24 cellular contexts compared by ENCODE assay signal in genomic region chr9:126833020-126833419, GRCh38.
"Had no signal": no experiment of that assay in that cellular context is flagged by ENCODE, and none has a peak within 500 bp of the region (broad histone marks: within the 10 kb centered on the region; RNA-seq: fewer than 3 reads in every experiment).

No MANE protein-coding gene starts in this region.

- H2AFZ ChIP-seq: hepatocyte had no signal

- H3K27ac ChIP-seq: tibial nerve had no signal

- H3K4me2 ChIP-seq: hepatocyte had no signal

- FAIRE-seq: colon, endothelial cell of umbilical vein, urothelium cell line had no signal

- DNase-seq: activated CD4-positive, alpha-beta T cell treated with anti-CD3 and anti-CD28 coated beads for 4 hours; activated CD4-positive, alpha-beta T cell treated with anti-CD3 and anti-CD28 coated beads, Interleukin-2, amount 50 U/mL, for 48 hours; activated CD4-positive, CD25-positive, alpha-beta regulatory T cell; activated CD8-positive, alpha-beta memory T cell treated with anti-CD3 and anti-CD28 coated beads, Interleukin-2, amount 50 U/mL, for 48 hours; activated naive CD4-positive, alpha-beta T cell; activated T-cell treated with anti-CD3 and anti-CD28 coated beads, Interleukin-2, amount 50 U/mL, for 4 hours; effector memory CD8-positive, alpha-beta T cell; foreskin melanocyte; glutamatergic neuron; immature natural killer cell; mesenchymal stem cell; nephron progenitor cell; occipital lobe; retina; stimulated activated CD4-positive, alpha-beta T cell treated with anti-CD3 and anti-CD28 coated beads, Interleukin-12 subunit alpha, Interleukin-12 subunit beta, amount 100 ng/mL, for 4 hours; stimulated activated CD4-positive, alpha-beta T cell treated with anti-CD3 and anti-CD28 coated beads, Interleukin-4, amount 100 ng/mL, for 4 hours; T1000 had no signal

- H3K4me3 ChIP-seq: adrenal gland, hepatocyte, tibial nerve had no signal

- H3K9me3 ChIP-seq: adrenal gland, tibial nerve had no signal

- H3K27me3 ChIP-seq: adrenal gland, hepatocyte, tibial nerve had no signal

- ATAC-seq: activated T-cell treated with anti-CD3 and anti-CD28 coated beads, Interleukin-2, amount 50 U/mL, for 4 hours; effector memory CD8-positive, alpha-beta T cell; esophagus mucosa had no signal
